In genomic region chr19:11268783-11269267, GRCh38 we compare ENCODE assay signal across 9 cellular contexts. TPM values are rescaled to one million over a fixed set of nuclear protein-coding genes. Genes with fewer than 3 reads are reported as not detected.
DNase-seq lines count a peak whose midpoint lies in the region; ATAC-seq and TF ChIP-seq lines count a peak whose summit lies in the region.
"Had no signal": no experiment of that assay in that cellular context is flagged by ENCODE, and none has a peak within 500 bp of the region (broad histone marks: within the 10 kb centered on the region; RNA-seq: fewer than 3 reads in every experiment).

No MANE protein-coding gene starts in this region.

- peak overlapping the region; percentile 14; the same call in 1 of the 2 replicates for H3K4me2 ChIP-seq in PC-3 (ENCODE audit: low read length)

- ATAC-seq in PC-3, result peak; percentile 35

- H3K4me3 ChIP-seq in AG04450 (ENCODE audit: low read depth, low read length) (no peak overlapping the region), PC-3 (ENCODE audit: low read length) (no peak overlapping the region), muscle layer of colon (ENCODE audit: low read depth in 1 of 2, low read length in 2 of 2) (no peak overlapping the region)

- no peaks in the 10 kb centered on the region for H3K27me3 ChIP-seq in AG04450 (ENCODE audit: control insufficient read depth, insufficient read depth, low read length)
- no peaks in the 10 kb centered on the region for H3K27me3 ChIP-seq in PC-3 (ENCODE audit: low read length)
- no peaks in the 10 kb centered on the region for H3K27me3 ChIP-seq in muscle layer of colon (ENCODE audit: control insufficient read depth in 1 of 2, insufficient read depth in 2 of 2, low read length in 2 of 2)

- peak overlapping the region; percentile 36; the same call in 1 of the 2 replicates for H2AFZ ChIP-seq in PC-3 (ENCODE audit: low read length)

- no TSS peak for BruUV-seq in PC-3 (replicated peaks; lab: Mats Ljungman, UMichigan)

- H3K79me2 ChIP-seq in PC-3 (ENCODE audit: low read length), result no peaks in the 10 kb centered on the region

- DNase-seq in AG04450 (ENCODE audit: low read depth, low spot score) (peak; percentile 61), PC-3 (peak; percentile 63), epithelial cell of prostate (ENCODE audit: low read depth, low spot score) (peak; percentile 10), GOT3 (lab: John Stamatoyannopoulos, UW) (no peak), COR-L47 (lab: John Stamatoyannopoulos, UW) (no peak), SK-N-DZ (ENCODE audit: low spot score) (no peak)
- DNase-seq in stimulated activated naive CD4-positive, alpha-beta T cell treated with Interleukin-2 at 50 U/mL for 16 hours (lab: John Stamatoyannopoulos, UW), result no peak
- DNase-seq: NCI-H345 had no signal

- intact Hi-C loops in PC-3 (cut with micrococcal nuclease), result no loop called here

- H3K9me3 ChIP-seq in AG04450 (ENCODE audit: control insufficient read depth, insufficient read depth, low read length), result no peaks in the 10 kb centered on the region
- no peaks in the 10 kb centered on the region for H3K9me3 ChIP-seq in PC-3 (ENCODE audit: low read length)
- no peaks in the 10 kb centered on the region for H3K9me3 ChIP-seq in muscle layer of colon (ENCODE audit: low read length)

- H3K27ac ChIP-seq in AG04450 (ENCODE audit: low read depth, low read length) (peak overlapping the region; percentile 77), PC-3 (ENCODE audit: low read length) (peak overlapping the region; percentile 60), epithelial cell of prostate (peak overlapping the region; percentile 84), muscle layer of colon (ENCODE audit: low read depth, low read length) (peak overlapping the region; percentile 52)

- H3K9ac ChIP-seq in PC-3 (ENCODE audit: low read length) (0 out of 2 replicates have a peak overlapping the region, but pooled peaks have one; percentile 3), muscle layer of colon (ENCODE audit: low read length) (no peak overlapping the region)

- H3F3A ChIP-seq in PC-3 (ENCODE audit: low read length, unreplicated experiment), result peaks cover 4% of the 10 kb centered on the region

- no peaks in the 10 kb centered on the region for H3K9me2 ChIP-seq in PC-3 (replicated peaks; ENCODE audit: low read length)

- POLR2A ChIA-PET in AG04450 (lab: Yijun Ruan, JAX) (interaction anchor here (0.6 kb wide), 1 partner anchor 33 kb away, joined by 3 read pairs; no protein-coding TSS in a partner anchor), PC-3 (lab: Charles Lee; ENCODE audit: unreplicated experiment) (no interaction called here)

- H3K4me1 ChIP-seq in PC-3 (ENCODE audit: insufficient read depth, low read length) (peaks cover 33% of the 10 kb centered on the region), muscle layer of colon (ENCODE audit: insufficient read depth, low read length) (peaks cover 11% of the 10 kb centered on the region)

- no peaks in the 10 kb centered on the region for H4K20me1 ChIP-seq in PC-3 (ENCODE audit: low read length)

- TF ChIP-seq CTCF in AG04450 (IDR thresholded peaks at IDR 0.05; ENCODE audit: low read depth, low read length) (no peak), PC-3 (conservative IDR thresholded peaks at IDR 0.05; ENCODE audit: low read depth, low read length) (no peak)

- H3K36me3 ChIP-seq in PC-3 (ENCODE audit: low read depth, low read length) (no peaks in the 10 kb centered on the region), muscle layer of colon (ENCODE audit: insufficient read depth, low read length) (no peaks in the 10 kb centered on the region)

- CTCF ChIA-PET in AG04450 (lab: Charles Lee) (no interaction called here), PC-3 (lab: Charles Lee) (no interaction called here)

RNA-seq across cellular contexts. Expression of gene DOCK6, which starts 6.5 kb away (rescaled TPM):
- polyA plus RNA-seq in AG04450 (2011; rRNA removed), result 8.9 and 14.0 TPM in 2 replicates
- polyA minus RNA-seq in AG04450 (2011; rRNA and poly(A)+ RNA removed), result 12.6 and 19.7 TPM in 2 replicates
- 28.0 and 29.4 TPM in 2 replicates for total RNA-seq in PC-3 (2014; rRNA removed)
- polyA plus RNA-seq in SK-N-DZ (2014; cell fraction: cytosol; rRNA removed), result 0.43 and 1.2 TPM in 2 replicates
- 1.9 and 3.3 TPM in 2 replicates for polyA plus RNA-seq in SK-N-DZ (2014; cell fraction: nucleus; rRNA removed)

RNA-seq across cellular contexts. Expression of gene TSPAN16, which starts 27.1 kb away (rescaled TPM):
- not detected in 2 replicates for polyA plus RNA-seq in AG04450 (2011; rRNA removed)
- not detected in 2 replicates for polyA minus RNA-seq in AG04450 (2011; rRNA and poly(A)+ RNA removed)
- total RNA-seq in PC-3 (2014; rRNA removed), result not detected in 2 replicates
- not detected in 2 replicates for polyA plus RNA-seq in SK-N-DZ (2014; cell fraction: cytosol; rRNA removed)
- not detected in 2 replicates for polyA plus RNA-seq in SK-N-DZ (2014; cell fraction: nucleus; rRNA removed)

RNA-seq across cellular contexts. Expression of gene ANGPTL8, which starts 29.4 kb away (rescaled TPM):
- not detected in 2 replicates for polyA plus RNA-seq in AG04450 (2011; rRNA removed)
- not detected in 2 replicates for polyA minus RNA-seq in AG04450 (2011; rRNA and poly(A)+ RNA removed)
- not detected in 2 replicates for total RNA-seq in PC-3 (2014; rRNA removed)
- not detected in 2 replicates for polyA plus RNA-seq in SK-N-DZ (2014; cell fraction: cytosol; rRNA removed)
- not detected in 2 replicates for polyA plus RNA-seq in SK-N-DZ (2014; cell fraction: nucleus; rRNA removed)

Comparison
In these comparisons a context has a peak if more than half of its experiments do, and no peak if none do; other contexts are left out.
1. DNase-seq: peak in AG04450 (single experiment), PC-3 (single experiment) and epithelial cell of prostate (single experiment); none in GOT3 (single experiment), COR-L47 (single experiment), SK-N-DZ (single experiment) and stimulated activated naive CD4-positive, alpha-beta T cell treated with Interleukin-2 at 50 U/mL for 16 hours (single experiment).
2. Peak in every context shown above with its lines, with median percentiles within 50 percentile points of each other: H3K27ac ChIP-seq.